In the genomic region with DNA sequence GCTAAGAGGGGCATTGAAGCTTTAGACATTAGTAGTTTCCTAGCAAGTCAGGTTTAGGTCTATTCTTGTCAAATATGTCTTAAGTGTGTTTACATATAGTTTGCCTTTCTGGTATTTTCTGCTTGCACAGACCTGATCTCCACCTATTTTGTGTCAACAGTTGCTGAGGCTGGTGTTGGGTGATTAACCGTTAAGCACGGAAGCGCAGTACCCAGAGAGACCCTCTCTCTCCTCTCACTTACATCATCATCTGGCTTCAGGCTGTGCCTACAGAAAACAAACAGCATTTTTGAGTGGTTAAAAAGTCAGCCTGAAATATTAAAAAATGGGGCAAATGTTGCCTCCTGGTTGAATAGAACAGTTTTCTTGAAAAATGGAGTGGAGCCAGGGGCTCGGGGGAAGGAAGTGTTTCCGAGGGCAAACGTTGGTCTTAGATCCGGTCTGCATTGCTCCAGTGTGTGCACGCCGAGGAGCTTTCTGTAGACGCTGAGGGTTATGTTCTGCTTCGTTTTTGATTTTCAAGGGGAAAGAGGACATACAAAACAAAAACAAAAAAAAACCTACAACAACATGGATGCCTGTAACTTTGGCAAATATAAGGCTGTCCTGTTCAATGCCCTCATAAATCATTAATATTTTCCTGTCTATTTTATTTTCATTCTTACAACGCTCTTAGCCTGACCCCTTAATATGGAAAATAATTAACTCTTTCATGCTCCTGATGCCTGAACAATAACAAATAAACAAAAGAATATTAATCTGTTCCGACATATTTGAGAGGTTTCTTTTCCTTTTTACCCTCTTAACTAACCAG, we compare ENCODE assay signal across 1 cellular context.
TF ChIP-seq lines count a peak whose summit lies in the region.

No MANE protein-coding gene starts in this region.

TF ChIP-seq in liver, 16 proteins besides CTCF, POLR2A, EP300 and RAD21 (continued from another document):
- TF ChIP-seq, protein P1, sequence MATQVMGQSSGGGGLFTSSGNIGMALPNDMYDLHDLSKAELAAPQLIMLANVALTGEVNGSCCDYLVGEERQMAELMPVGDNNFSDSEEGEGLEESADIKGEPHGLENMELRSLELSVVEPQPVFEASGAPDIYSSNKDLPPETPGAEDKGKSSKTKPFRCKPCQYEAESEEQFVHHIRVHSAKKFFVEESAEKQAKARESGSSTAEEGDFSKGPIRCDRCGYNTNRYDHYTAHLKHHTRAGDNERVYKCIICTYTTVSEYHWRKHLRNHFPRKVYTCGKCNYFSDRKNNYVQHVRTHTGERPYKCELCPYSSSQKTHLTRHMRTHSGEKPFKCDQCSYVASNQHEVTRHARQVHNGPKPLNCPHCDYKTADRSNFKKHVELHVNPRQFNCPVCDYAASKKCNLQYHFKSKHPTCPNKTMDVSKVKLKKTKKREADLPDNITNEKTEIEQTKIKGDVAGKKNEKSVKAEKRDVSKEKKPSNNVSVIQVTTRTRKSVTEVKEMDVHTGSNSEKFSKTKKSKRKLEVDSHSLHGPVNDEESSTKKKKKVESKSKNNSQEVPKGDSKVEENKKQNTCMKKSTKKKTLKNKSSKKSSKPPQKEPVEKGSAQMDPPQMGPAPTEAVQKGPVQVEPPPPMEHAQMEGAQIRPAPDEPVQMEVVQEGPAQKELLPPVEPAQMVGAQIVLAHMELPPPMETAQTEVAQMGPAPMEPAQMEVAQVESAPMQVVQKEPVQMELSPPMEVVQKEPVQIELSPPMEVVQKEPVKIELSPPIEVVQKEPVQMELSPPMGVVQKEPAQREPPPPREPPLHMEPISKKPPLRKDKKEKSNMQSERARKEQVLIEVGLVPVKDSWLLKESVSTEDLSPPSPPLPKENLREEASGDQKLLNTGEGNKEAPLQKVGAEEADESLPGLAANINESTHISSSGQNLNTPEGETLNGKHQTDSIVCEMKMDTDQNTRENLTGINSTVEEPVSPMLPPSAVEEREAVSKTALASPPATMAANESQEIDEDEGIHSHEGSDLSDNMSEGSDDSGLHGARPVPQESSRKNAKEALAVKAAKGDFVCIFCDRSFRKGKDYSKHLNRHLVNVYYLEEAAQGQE (IDR thresholded peaks at IDR 0.05): no peak
- TF ChIP-seq, protein P2, sequence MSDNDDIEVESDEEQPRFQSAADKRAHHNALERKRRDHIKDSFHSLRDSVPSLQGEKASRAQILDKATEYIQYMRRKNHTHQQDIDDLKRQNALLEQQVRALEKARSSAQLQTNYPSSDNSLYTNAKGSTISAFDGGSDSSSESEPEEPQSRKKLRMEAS (IDR thresholded peaks at IDR 0.05): no peak
- TF ChIP-seq JUND (IDR thresholded peaks at IDR 0.05) (no peak), NR2F2 (IDR thresholded peaks at IDR 0.05) (no peak), FOXA1 (IDR thresholded peaks at IDR 0.05) (no peak), GABPA (IDR thresholded peaks at IDR 0.05 in 1 of 2, conservative IDR thresholded peaks at IDR 0.05 in 1 of 2) (no peak), EGR1 (IDR thresholded peaks at IDR 0.05; ENCODE audit: low read depth in 2 of 2) (no peak), TAF1 (conservative IDR thresholded peaks at IDR 0.05) (no peak), RXRA (IDR thresholded peaks at IDR 0.05) (no peak), FOXA2 (IDR thresholded peaks at IDR 0.05) (no peak)
- TF ChIP-seq, protein P3, sequence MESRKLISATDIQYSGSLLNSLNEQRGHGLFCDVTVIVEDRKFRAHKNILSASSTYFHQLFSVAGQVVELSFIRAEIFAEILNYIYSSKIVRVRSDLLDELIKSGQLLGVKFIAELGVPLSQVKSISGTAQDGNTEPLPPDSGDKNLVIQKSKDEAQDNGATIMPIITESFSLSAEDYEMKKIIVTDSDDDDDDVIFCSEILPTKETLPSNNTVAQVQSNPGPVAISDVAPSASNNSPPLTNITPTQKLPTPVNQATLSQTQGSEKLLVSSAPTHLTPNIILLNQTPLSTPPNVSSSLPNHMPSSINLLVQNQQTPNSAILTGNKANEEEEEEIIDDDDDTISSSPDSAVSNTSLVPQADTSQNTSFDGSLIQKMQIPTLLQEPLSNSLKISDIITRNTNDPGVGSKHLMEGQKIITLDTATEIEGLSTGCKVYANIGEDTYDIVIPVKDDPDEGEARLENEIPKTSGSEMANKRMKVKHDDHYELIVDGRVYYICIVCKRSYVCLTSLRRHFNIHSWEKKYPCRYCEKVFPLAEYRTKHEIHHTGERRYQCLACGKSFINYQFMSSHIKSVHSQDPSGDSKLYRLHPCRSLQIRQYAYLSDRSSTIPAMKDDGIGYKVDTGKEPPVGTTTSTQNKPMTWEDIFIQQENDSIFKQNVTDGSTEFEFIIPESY (IDR thresholded peaks at IDR 0.05): no peak
- TF ChIP-seq, protein P4, sequence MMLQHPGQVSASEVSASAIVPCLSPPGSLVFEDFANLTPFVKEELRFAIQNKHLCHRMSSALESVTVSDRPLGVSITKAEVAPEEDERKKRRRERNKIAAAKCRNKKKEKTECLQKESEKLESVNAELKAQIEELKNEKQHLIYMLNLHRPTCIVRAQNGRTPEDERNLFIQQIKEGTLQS (IDR thresholded peaks at IDR 0.05): no peak
